Comparison of ENCODE assay signal across 7 cellular contexts in the genomic region with DNA sequence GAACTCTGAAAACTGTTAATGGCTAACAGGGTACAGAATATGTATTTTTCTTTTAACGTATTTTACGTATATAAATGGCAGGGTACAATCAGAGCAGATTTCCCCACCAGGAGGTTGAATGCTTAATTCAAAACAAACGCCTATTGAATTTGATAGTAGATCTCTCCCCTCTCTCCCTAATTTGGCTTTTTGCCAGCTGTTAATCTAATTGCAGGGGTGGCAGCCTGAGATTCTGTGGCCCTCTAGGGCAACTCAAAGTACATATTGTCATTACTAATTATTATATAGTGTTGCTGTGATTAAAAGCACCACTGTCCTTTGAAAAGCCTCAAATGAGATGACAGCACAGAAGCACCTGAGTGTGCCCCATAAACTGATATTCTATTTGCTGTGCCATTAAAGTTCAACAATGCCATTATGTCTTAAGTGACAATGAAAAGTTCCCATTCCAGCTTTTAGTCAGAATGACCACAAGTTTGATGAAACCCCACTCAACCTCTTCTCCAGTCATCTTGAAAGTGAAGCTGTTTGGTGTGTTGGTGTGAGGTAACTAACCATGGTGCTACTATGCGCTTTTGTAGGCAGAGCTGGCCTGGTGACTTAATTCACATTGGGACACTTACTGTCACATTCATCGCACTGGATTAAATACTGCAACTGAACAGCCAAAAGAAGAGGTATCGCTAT.
A peak's percentile ranks its signal among the peaks of the same experiment; 100 is the strongest.
DNase-seq lines count a peak whose midpoint lies in the region; ATAC-seq, FAIRE-seq and TF ChIP-seq lines count a peak whose summit lies in the region.

No MANE protein-coding gene starts in this region.

- DNase-seq in GM18507 (ENCODE audit: extremely low spot score, insufficient read length, low read depth) (peak; percentile 29), upper lobe of right lung (no peak), erythroblast (lab: John Stamatoyannopoulos, UW) (no peak), coronary artery (ENCODE audit: low spot score) (no peak)
- DNase-seq in activated T-helper 2 cell treated with anti-CD3 and anti-CD28 coated beads, Interferon-gamma antibody, Interleukin-2, Interleukin-4, amounts not matched to agents 10 μg/mL and 5 μg/mL and 100 μg/mL, durations not matched to agents 14 hours and 24 hours and 36 hours (ENCODE audit: low spot score): peak; percentile 41

- H3K27ac ChIP-seq in upper lobe of right lung (peak overlapping the region; percentile 55), coronary artery (no peak overlapping the region)

- TF ChIP-seq CTCF in upper lobe of right lung (IDR thresholded peaks at IDR 0.05) (no peak), coronary artery (IDR thresholded peaks at IDR 0.05) (no peak)

- ATAC-seq in GM21390 (IDR thresholded peaks at IDR 0.05; ENCODE audit: unreplicated experiment) (peak; percentile 46), upper lobe of right lung (peak; percentile 56)

- intact Hi-C loops in activated T-helper 2 cell treated with anti-CD3 and anti-CD28 coated beads, Interferon-gamma antibody, Interleukin-2, Interleukin-4, amounts not matched to agents 10 μg/mL and 5 μg/mL and 100 μg/mL, durations not matched to agents 14 hours and 24 hours and 36 hours (cut with micrococcal nuclease): loop anchor here (1.0 to 10.0 kb wide), 9 partner anchors 44 to 548 kb away; a partner anchor contains a TSS
- intact Hi-C loops in upper lobe of right lung (cut with DNase I): no loop called here

- H3K27me3 Mint-ChIP-seq in IgD-negative memory B cell: no peaks in the 10 kb centered on the region
- peaks cover 70% of the 10 kb centered on the region for H3K27me3 Mint-ChIP-seq in activated T-helper 2 cell treated with anti-CD3 and anti-CD28 coated beads, Interferon-gamma antibody, Interleukin-2, Interleukin-4, amounts not matched to agents 10 μg/mL and 5 μg/mL and 100 μg/mL, durations not matched to agents 14 hours and 24 hours and 36 hours (ENCODE audit: low read depth)

- FAIRE-seq in GM18507 (lab: Jason Lieb, UNC): peak; percentile 97

- peaks cover 30 to 38% (median 34%) of the 10 kb centered on the region in 3 donors for H3K4me1 Mint-ChIP-seq in IgD-negative memory B cell
- peaks cover 40% of the 10 kb centered on the region for H3K4me1 Mint-ChIP-seq in activated T-helper 2 cell treated with anti-CD3 and anti-CD28 coated beads, Interferon-gamma antibody, Interleukin-2, Interleukin-4, amounts not matched to agents 10 μg/mL and 5 μg/mL and 100 μg/mL, durations not matched to agents 14 hours and 24 hours and 36 hours (ENCODE audit: low read depth)

- peak overlapping the region; percentile 17 for H3K4me3 ChIP-seq in upper lobe of right lung
- H3K4me3 ChIP-seq in coronary artery: no peak overlapping the region

- no peaks in the 10 kb centered on the region for H3K27me3 ChIP-seq in upper lobe of right lung

- no peaks in the 10 kb centered on the region for H3K9me3 Mint-ChIP-seq in IgD-negative memory B cell
- no peaks in the 10 kb centered on the region for H3K9me3 Mint-ChIP-seq in activated T-helper 2 cell treated with anti-CD3 and anti-CD28 coated beads, Interferon-gamma antibody, Interleukin-2, Interleukin-4, amounts not matched to agents 10 μg/mL and 5 μg/mL and 100 μg/mL, durations not matched to agents 14 hours and 24 hours and 36 hours

- no peak for TF ChIP-seq POLR2A in erythroblast (IDR thresholded peaks at IDR 0.05; ENCODE audit: low read length)

- no peaks in the 10 kb centered on the region for H3K36me3 ChIP-seq in upper lobe of right lung

- peaks cover 2% of the 10 kb centered on the region for H3K36me3 Mint-ChIP-seq in IgD-negative memory B cell
- H3K36me3 Mint-ChIP-seq in activated T-helper 2 cell treated with anti-CD3 and anti-CD28 coated beads, Interferon-gamma antibody, Interleukin-2, Interleukin-4, amounts not matched to agents 10 μg/mL and 5 μg/mL and 100 μg/mL, durations not matched to agents 14 hours and 24 hours and 36 hours (ENCODE audit: low read depth): no peaks in the 10 kb centered on the region

- peak overlapping the region; percentile 8 to 92 (median 59) for H3K27ac Mint-ChIP-seq in IgD-negative memory B cell
- peak overlapping the region; percentile 84 for H3K27ac Mint-ChIP-seq in activated T-helper 2 cell treated with anti-CD3 and anti-CD28 coated beads, Interferon-gamma antibody, Interleukin-2, Interleukin-4, amounts not matched to agents 10 μg/mL and 5 μg/mL and 100 μg/mL, durations not matched to agents 14 hours and 24 hours and 36 hours

- no peaks in the 10 kb centered on the region for H3K9me3 ChIP-seq in upper lobe of right lung

- H3K4me3 Mint-ChIP-seq in IgD-negative memory B cell: peak overlapping the region in 3 of 4 donors; percentile 52 to 91 (median 78)
- H3K4me3 Mint-ChIP-seq in activated T-helper 2 cell treated with anti-CD3 and anti-CD28 coated beads, Interferon-gamma antibody, Interleukin-2, Interleukin-4, amounts not matched to agents 10 μg/mL and 5 μg/mL and 100 μg/mL, durations not matched to agents 14 hours and 24 hours and 36 hours (ENCODE audit: low read depth): peak overlapping the region; percentile 71

- H3K4me1 ChIP-seq in upper lobe of right lung: peaks cover 7% of the 10 kb centered on the region

Comparison
In these comparisons a context has a peak if more than half of its experiments do, and no peak if none do; other contexts are left out.
1. DNase-seq: peak in GM18507 (single experiment) and activated T-helper 2 cell treated with anti-CD3 and anti-CD28 coated beads, Interferon-gamma antibody, Interleukin-2, Interleukin-4, amounts not matched to agents 10 μg/mL and 5 μg/mL and 100 μg/mL, durations not matched to agents 14 hours and 24 hours and 36 hours (single experiment); none in upper lobe of right lung (single experiment), erythroblast (0 of 2) and coronary artery (single experiment).